7 cellular contexts compared by ENCODE assay signal in genomic region chr16:28534542-28535373, GRCh38. TPM values are rescaled to one million over a fixed set of nuclear protein-coding genes. Genes with fewer than 3 reads are reported as not detected.
DNase-seq lines count a peak whose midpoint lies in the region; ATAC-seq, FAIRE-seq and TF ChIP-seq lines count a peak whose summit lies in the region.
"Had no signal": no experiment of that assay in that cellular context is flagged by ENCODE, and none has a peak within 500 bp of the region (broad histone marks: within the 10 kb centered on the region; RNA-seq: fewer than 3 reads in every experiment).

No MANE protein-coding gene starts in this region.

- no peak for ATAC-seq in HG03571 (IDR thresholded peaks at IDR 0.05; ENCODE audit: unreplicated experiment)

- peaks cover 5% of the 10 kb centered on the region for H3K27me3 Mint-ChIP-seq in astrocyte (ENCODE audit: low read depth, unreplicated experiment)

- H3K4me1 ChIP-seq in Karpas-422 (ENCODE audit: low read length) (no peaks in the 10 kb centered on the region), astrocyte (ENCODE audit: insufficient read depth, low read length) (no peaks in the 10 kb centered on the region), neutrophil (ENCODE audit: control insufficient read depth in 1 of 2, insufficient read depth in 1 of 2, low read depth in 1 of 2, low read length in 1 of 2) (peaks cover 21 to 28% of the 10 kb centered on the region in 2 experiments)

- H3K9ac ChIP-seq in Karpas-422 (ENCODE audit: low read length) = no peak overlapping the region
- no peak overlapping the region for H3K9ac ChIP-seq in astrocyte (ENCODE audit: low read length)

- no peaks in the 10 kb centered on the region for H3K79me2 ChIP-seq in Karpas-422 (ENCODE audit: low read length)
- H3K79me2 ChIP-seq in astrocyte (ENCODE audit: insufficient read depth, low read length) = peaks cover 4% of the 10 kb centered on the region

- peak overlapping the region; percentile 37 for H3K4me3 Mint-ChIP-seq in astrocyte (ENCODE audit: unreplicated experiment)

- H3K36me3 Mint-ChIP-seq in astrocyte (ENCODE audit: low read depth, unreplicated experiment) = peaks cover 17% of the 10 kb centered on the region

- FAIRE-seq in astrocyte (lab: Jason Lieb, UNC) = no peak

- H3K9me3 Mint-ChIP-seq in astrocyte (ENCODE audit: unreplicated experiment) = peaks cover 5% of the 10 kb centered on the region

- H4K20me1 ChIP-seq in Karpas-422 (ENCODE audit: insufficient read depth, low read depth, low read length) = no peaks in the 10 kb centered on the region
- H4K20me1 ChIP-seq in astrocyte (ENCODE audit: insufficient read depth, low read length) = no peaks in the 10 kb centered on the region

- H3K4me1 Mint-ChIP-seq in astrocyte (ENCODE audit: low read depth, unreplicated experiment) = peaks cover 8% of the 10 kb centered on the region

- TF ChIP-seq CTCF in astrocyte (IDR thresholded peaks at IDR 0.05; ENCODE audit: insufficient read depth, low read depth, low read length) (no peak), neutrophil (IDR thresholded peaks at IDR 0.05) (no peak)

- H2AFZ ChIP-seq in Karpas-422 (ENCODE audit: low read length) (no peak overlapping the region), astrocyte (ENCODE audit: low read depth, low read length) (no peak overlapping the region)

- H3K27me3 ChIP-seq in Karpas-422 (ENCODE audit: low read length) (no peaks in the 10 kb centered on the region), astrocyte (ENCODE audit: insufficient read depth, low read length) (no peaks in the 10 kb centered on the region), neutrophil (no peaks in the 10 kb centered on the region)

- H3K27ac ChIP-seq in Karpas-422 (ENCODE audit: low read length) (no peak overlapping the region), astrocyte (ENCODE audit: low read depth, low read length) (no peak overlapping the region), neutrophil (peak overlapping the region; percentile 85)

- peak; percentile 34 for DNase-seq in Karpas-422
- DNase-seq in astrocyte (ENCODE audit: low read depth) = no peak
- no peak for DNase-seq in NCI-H69 (lab: John Stamatoyannopoulos, UW)
- no peak for DNase-seq in HK-2 (ENCODE audit: unreplicated experiment)
- DNase-seq: NCI-H446 treated with DMSO at 0.1 percent for 48 hours had no signal

- H3K4me2 ChIP-seq in Karpas-422 (ENCODE audit: low read depth, low read length, poor library complexity, severe bottlenecking) (no peak overlapping the region), astrocyte (ENCODE audit: low read length) (no peak overlapping the region)

- no peaks in the 10 kb centered on the region for H3K36me3 ChIP-seq in Karpas-422 (ENCODE audit: insufficient read depth, low read length)
- H3K36me3 ChIP-seq in astrocyte (ENCODE audit: insufficient read depth, low read length) = no peaks in the 10 kb centered on the region
- H3K36me3 ChIP-seq in neutrophil = no peaks in the 10 kb centered on the region

- H3K9me3 ChIP-seq in Karpas-422 (ENCODE audit: low read length) = no peaks in the 10 kb centered on the region
- no peaks in the 10 kb centered on the region for H3K9me3 ChIP-seq in astrocyte (ENCODE audit: insufficient read depth, low read depth, low read length)
- H3K9me3 ChIP-seq in neutrophil = no peaks in the 10 kb centered on the region

- no peaks in the 10 kb centered on the region for H3K9me2 ChIP-seq in Karpas-422 (replicated peaks; ENCODE audit: insufficient read depth, low read length)

- H3K4me3 ChIP-seq in Karpas-422 (ENCODE audit: low read length) = no peak overlapping the region
- H3K4me3 ChIP-seq in astrocyte (ENCODE audit: insufficient read depth, low read depth, low read length) = no peak overlapping the region
- H3K4me3 ChIP-seq in neutrophil (ENCODE audit: low read depth in 1 of 2, low read length in 1 of 2) = peak overlapping the region; percentile 32 to 50

- H3K27ac Mint-ChIP-seq in astrocyte (ENCODE audit: unreplicated experiment) = no peak overlapping the region

RNA-seq across cellular contexts. Expression of gene NUPR1, which starts 4.0 kb away (rescaled TPM):
- total RNA-seq in Karpas-422 (2014; rRNA removed; shearing (Covaris generic); ENCODE audit: low replicate concordance) = not detected in 2 replicates
- total RNA-seq in astrocyte = 3.8 and 9.5 TPM in 2 replicates

RNA-seq across cellular contexts. Expression of gene SGF29, which starts 19.0 kb away (rescaled TPM):
- total RNA-seq in Karpas-422 (2014; rRNA removed; shearing (Covaris generic); ENCODE audit: low replicate concordance) = 44.7 and 70.5 TPM in 2 replicates
- 10.6 and 12.1 TPM in 2 replicates for total RNA-seq in astrocyte

RNA-seq across cellular contexts. Expression of gene IL27, which starts 28.1 kb away (rescaled TPM):
- not detected in 2 replicates for total RNA-seq in Karpas-422 (2014; rRNA removed; shearing (Covaris generic); ENCODE audit: low replicate concordance)
- not detected in 2 replicates for total RNA-seq in astrocyte

RNA-seq across cellular contexts. Expression of gene APOBR, which starts 40.3 kb away (rescaled TPM):
- 0.18 and 0.41 TPM in 2 replicates for total RNA-seq in Karpas-422 (2014; rRNA removed; shearing (Covaris generic); ENCODE audit: low replicate concordance)
- not detected in 2 replicates for total RNA-seq in astrocyte

RNA-seq across cellular contexts. Expression of gene CLN3, which starts 42.9 kb away (rescaled TPM):
- total RNA-seq in Karpas-422 (2014; rRNA removed; shearing (Covaris generic); ENCODE audit: low replicate concordance) = 14.3 and 30.7 TPM in 2 replicates
- 23.0 and 26.0 TPM in 2 replicates for total RNA-seq in astrocyte

Comparison
In these comparisons a context has a peak if more than half of its experiments do, and no peak if none do; other contexts are left out.
1. H3K4me3 ChIP-seq: peak in neutrophil (2 of 2); none in Karpas-422 (single experiment) and astrocyte (single experiment).